ENCODE assay signal across 11 cellular contexts in the genomic region with DNA sequence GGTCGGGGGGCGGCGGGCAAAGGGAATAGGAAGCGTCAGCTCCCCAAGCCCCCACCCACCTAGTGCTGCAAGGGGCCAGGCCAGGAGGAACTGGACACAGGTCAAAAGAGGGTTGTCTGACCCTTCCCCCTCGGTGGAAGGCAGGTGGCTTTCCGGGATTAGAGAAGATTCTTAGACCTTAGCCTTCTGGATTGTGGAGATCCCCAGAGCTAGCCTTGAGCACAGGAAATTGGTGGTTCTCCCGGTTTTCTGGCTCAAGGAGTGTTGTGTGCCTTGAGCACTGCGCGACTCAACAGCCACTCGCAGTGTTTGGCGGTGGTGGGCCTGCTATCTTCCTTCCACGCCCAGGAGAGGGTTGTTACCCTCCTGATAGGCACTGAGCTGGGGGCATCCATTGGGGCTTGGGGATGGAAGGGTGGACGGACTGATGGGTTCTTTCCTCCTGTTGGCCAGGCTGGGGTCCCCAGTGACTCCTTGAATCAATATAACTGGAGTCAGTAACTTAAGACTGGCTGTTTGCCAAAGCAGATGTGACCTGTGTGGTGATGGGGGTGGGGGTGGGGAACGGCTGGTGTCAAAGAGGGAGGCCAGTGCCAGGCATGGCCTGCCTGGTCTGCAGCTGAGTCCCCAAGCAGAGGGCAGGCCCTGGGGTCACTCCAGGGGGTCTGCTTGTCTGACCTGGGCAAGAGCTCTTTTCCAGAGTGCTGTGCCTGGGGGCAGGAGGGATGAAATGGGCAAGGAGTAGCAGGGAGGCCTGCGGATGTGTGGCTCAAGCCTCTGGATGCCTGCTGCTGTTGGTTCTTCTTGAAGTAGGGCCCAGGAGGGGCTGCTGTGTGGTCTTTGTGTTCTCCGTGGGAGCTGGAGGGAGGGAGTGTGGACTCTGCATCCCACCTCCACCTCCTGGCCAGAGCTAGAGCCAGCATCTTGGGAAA. TPM values are rescaled to one million over a fixed set of nuclear protein-coding genes. Genes with fewer than 3 reads are reported as not detected.
DNase-seq lines count a peak whose midpoint lies in the region; ATAC-seq and TF ChIP-seq lines count a peak whose summit lies in the region.
"Had no signal": no experiment of that assay in that cellular context is flagged by ENCODE, and none has a peak within 500 bp of the region (broad histone marks: within the 10 kb centered on the region; RNA-seq: fewer than 3 reads in every experiment).

No MANE protein-coding gene starts in this region.

- H3K36me3 ChIP-seq in IMR-90 (ENCODE audit: control insufficient read depth, insufficient read depth, low read length) (no peaks in the 10 kb centered on the region), A673 (ENCODE audit: insufficient read depth, low read length, poor library complexity, severe bottlenecking) (no peaks in the 10 kb centered on the region), prostate gland (no peaks in the 10 kb centered on the region)
- H3K36me3 ChIP-seq: esophagus squamous epithelium had no signal

- H2BK15ac ChIP-seq in IMR-90 (ENCODE audit: low read depth, low read length), result no peak overlapping the region

- H3K27me3 ChIP-seq in IMR-90 (ENCODE audit: control insufficient read depth, insufficient read depth, low read length), result no peaks in the 10 kb centered on the region; the same call in 1 of the 2 replicates
- peaks cover 7% of the 10 kb centered on the region for H3K27me3 ChIP-seq in A673 (replicated peaks; ENCODE audit: insufficient read depth, low read depth, low read length, poor library complexity)
- H3K27me3 ChIP-seq in prostate gland (replicated peaks; ENCODE audit: insufficient read depth), result no peaks in the 10 kb centered on the region

- ATAC-seq in IMR-90 (ENCODE audit: low read depth), result no peak

- H4K5ac ChIP-seq in IMR-90 (ENCODE audit: low read depth, low read length), result no peak overlapping the region

- H3K4me2 ChIP-seq in IMR-90 (ENCODE audit: low read depth, low read length), result no peak overlapping the region

- H3K79me1 ChIP-seq in IMR-90 (ENCODE audit: low read depth in 1 of 2, low read length in 2 of 2), result no peaks in the 10 kb centered on the region; a peak in 1 of 4 replicates

- no peak for TF ChIP-seq RAD21 in IMR-90 (IDR thresholded peaks at IDR 0.05; ENCODE audit: low read length)

- WGBS in IMR-90 (ENCODE audit: extremely low coverage in 2 of 2, insufficient read length in 1 of 2), 2 experiments, result 69% methylated on average over 8 of the region's 16 CpGs; no CpG with 5 or more reads in 1 of the 2 experiments
- 50% methylated on average over 15 of the region's 16 CpGs for WGBS in prostate gland

- no peak overlapping the region for H3K18ac ChIP-seq in IMR-90 (ENCODE audit: low read depth, low read length)

- H3K4me3 Mint-ChIP-seq in glutamatergic neuron (ENCODE audit: unreplicated experiment) (peak overlapping the region; percentile 89), osteocyte (ENCODE audit: unreplicated experiment) (peak overlapping the region; percentile 66)
- H3K4me3 Mint-ChIP-seq: activated B cell treated with CpG ODN at 0.5 μM for 24 hours had no signal

- H3K27me3 Mint-ChIP-seq in glutamatergic neuron (ENCODE audit: unreplicated experiment) (peaks cover 5% of the 10 kb centered on the region), osteocyte (ENCODE audit: unreplicated experiment) (peaks cover 3% of the 10 kb centered on the region)

- H3K27ac ChIP-seq in IMR-90 (ENCODE audit: insufficient read depth, low read length) (no peak overlapping the region), A673 (ENCODE audit: low read depth, low read length, poor library complexity, severe bottlenecking) (no peak overlapping the region), prostate gland (no peak overlapping the region)
- H3K27ac ChIP-seq: esophagus squamous epithelium had no signal

- no peak overlapping the region for H3K4ac ChIP-seq in IMR-90 (ENCODE audit: low read depth, low read length)

- peaks cover 32% of the 10 kb centered on the region for H4K20me1 ChIP-seq in IMR-90 (ENCODE audit: insufficient read depth, low read length)

- no peak overlapping the region; the same call in 1 of the 2 replicates for H2BK20ac ChIP-seq in IMR-90 (ENCODE audit: low read depth, low read length)

- H3K4me1 ChIP-seq in IMR-90 (ENCODE audit: control insufficient read depth, insufficient read depth, low read length) (peaks cover 2% of the 10 kb centered on the region; the same call in 1 of the 2 replicates), A673 (ENCODE audit: insufficient read depth, low read length, poor library complexity, severe bottlenecking) (peaks cover 8% of the 10 kb centered on the region), prostate gland (replicated peaks) (peaks cover 19% of the 10 kb centered on the region)

- POLR2A ChIA-PET in IMR-90 (lab: Charles Lee; ENCODE audit: unreplicated experiment) (no interaction called here), A673 (lab: Charles Lee; ENCODE audit: low non-redundant PET) (no interaction called here)

- TF ChIP-seq POLR2A in IMR-90 (IDR thresholded peaks at IDR 0.05; ENCODE audit: low read depth, low read length), result no peak
- TF ChIP-seq POLR2A in prostate gland (IDR thresholded peaks at IDR 0.05), result no peak

- no peak overlapping the region for H2BK5ac ChIP-seq in IMR-90 (ENCODE audit: low read depth, low read length, poor library complexity, severe bottlenecking)

- H3K9ac ChIP-seq in IMR-90 (ENCODE audit: low read depth, low read length), result no peak overlapping the region

- H4K8ac ChIP-seq in IMR-90 (ENCODE audit: low read depth in 2 of 2, low read length in 2 of 2), result no peak overlapping the region

- H3K27ac Mint-ChIP-seq in glutamatergic neuron (ENCODE audit: unreplicated experiment) (peak overlapping the region; percentile 70), osteocyte (ENCODE audit: unreplicated experiment) (no peak overlapping the region)
- H3K27ac Mint-ChIP-seq: activated B cell treated with CpG ODN at 0.5 μM for 24 hours had no signal

- dilution Hi-C loops in IMR-90 (cut with HindIII; ENCODE audit: low sequenced_read_pairs, unreplicated experiment), result no loop called here

- H2AK5ac ChIP-seq in IMR-90 (ENCODE audit: low read depth, low read length), result no peak overlapping the region

- no peak overlapping the region for H3K14ac ChIP-seq in IMR-90 (replicated peaks; ENCODE audit: low read depth, low read length)

- H3K36me3 Mint-ChIP-seq in glutamatergic neuron (ENCODE audit: unreplicated experiment) (no peaks in the 10 kb centered on the region), osteocyte (ENCODE audit: unreplicated experiment) (no peaks in the 10 kb centered on the region)

- H3K4me1 Mint-ChIP-seq in glutamatergic neuron (ENCODE audit: low read depth, unreplicated experiment) (peaks cover 22% of the 10 kb centered on the region), osteocyte (ENCODE audit: unreplicated experiment) (peaks cover 23% of the 10 kb centered on the region)

- H3K9me3 ChIP-seq in IMR-90 (ENCODE audit: control insufficient read depth, insufficient read depth, low read length), result no peaks in the 10 kb centered on the region
- H3K9me3 ChIP-seq in A673 (ENCODE audit: low read depth, low read length, poor library complexity, severe bottlenecking), result no peaks in the 10 kb centered on the region
- H3K9me3 ChIP-seq in prostate gland, result no peaks in the 10 kb centered on the region
- H3K9me3 ChIP-seq: esophagus squamous epithelium had no signal

- TF ChIP-seq CTCF in IMR-90 (conservative IDR thresholded peaks at IDR 0.05; ENCODE audit: low read depth, low read length) (no peak), glutamatergic neuron (IDR thresholded peaks at IDR 0.05; ENCODE audit: partially characterized antibody, unreplicated experiment) (no peak), osteocyte (IDR thresholded peaks at IDR 0.05) (no peak), A673 (conservative IDR thresholded peaks at IDR 0.05; ENCODE audit: low read depth, low read length) (no peak), prostate gland (IDR thresholded peaks at IDR 0.05) (no peak)

- H4K91ac ChIP-seq in IMR-90 (ENCODE audit: insufficient read depth, low read depth, low read length), result no peak overlapping the region

- peak overlapping the region; percentile 67 for H2AK9ac ChIP-seq in IMR-90 (replicated peaks; ENCODE audit: low read depth, low read length, poor library complexity)

- H3K9me3 Mint-ChIP-seq in glutamatergic neuron (ENCODE audit: unreplicated experiment) (peaks cover 13% of the 10 kb centered on the region), osteocyte (ENCODE audit: unreplicated experiment) (no peaks in the 10 kb centered on the region)
- H3K9me3 Mint-ChIP-seq: activated B cell treated with CpG ODN at 0.5 μM for 24 hours had no signal

- DNase-seq in ELF-1 (ENCODE audit: low read depth, low spot score) (peak; percentile 51), IMR-90 (no peak), glutamatergic neuron (peak; percentile 45), osteocyte (ENCODE audit: extremely low spot score, unreplicated experiment) (peak; percentile 82), A673 (ENCODE audit: low spot score) (no peak), prostate gland (ENCODE audit: low spot score) (no peak)
- DNase-seq in activated CD4-positive, alpha-beta T cell treated with anti-CD3 and anti-CD28 coated beads for 1 hour, result no peak
- DNase-seq: activated B cell treated with CpG ODN at 0.5 μM for 24 hours; esophagus squamous epithelium; stimulated activated CD4-positive, alpha-beta T cell treated with anti-CD3 and anti-CD28 coated beads, Interleukin-2, amount 100 ng/mL, for 48 hours had no signal

- peak overlapping the region; percentile 14 for H2AFZ ChIP-seq in IMR-90 (replicated peaks; ENCODE audit: low read length, poor library complexity)

- no peaks in the 10 kb centered on the region for H3K9me1 ChIP-seq in IMR-90 (ENCODE audit: insufficient read depth, low read length)

- BruUV-seq in IMR-90 (replicated peaks; lab: Mats Ljungman, UMichigan), result no TSS peak
- no TSS peak for BruUV-seq in A673 (replicated peaks; lab: Mats Ljungman, UMichigan)

- intact Hi-C loops in IMR-90 (cut with micrococcal nuclease), result loop anchor here (5.0 kb wide), 1 partner anchor 101 kb away; no protein-coding TSS in a partner anchor
- intact Hi-C loops in A673 (cut with micrococcal nuclease; ENCODE audit: unreplicated experiment), result loop anchor here (10.0 kb wide), 1 partner anchor 203 kb away; no protein-coding TSS in a partner anchor
- intact Hi-C loops in prostate gland (cut with DNase I), result no loop called here

- H2BK120ac ChIP-seq in IMR-90 (ENCODE audit: low read depth, low read length), result no peak overlapping the region

- in situ Hi-C loops in IMR-90 (cut with MboI; ENCODE audit: low sequenced_read_pairs), result loop anchor here (25.0 kb wide), 2 partner anchors 766 to 866 kb away; a partner anchor contains a TSS

- H3K56ac ChIP-seq in IMR-90 (ENCODE audit: extremely low read depth, insufficient read depth, low read length), result no peak overlapping the region

- H3K23ac ChIP-seq in IMR-90 (ENCODE audit: low read depth, low read length), result no peak overlapping the region

- CTCF ChIA-PET in IMR-90 (lab: Yijun Ruan, JAX) (no interaction called here), A673 (lab: Charles Lee) (no interaction called here)

- no peak overlapping the region for H3K4me3 ChIP-seq in IMR-90 (ENCODE audit: insufficient read depth, low read depth, low read length)
- no peak overlapping the region for H3K4me3 ChIP-seq in A673 (ENCODE audit: low read depth, low read length, poor library complexity, severe bottlenecking)
- no peak overlapping the region for H3K4me3 ChIP-seq in prostate gland

RNA-seq across cellular contexts. Expression of a gene that starts 2.1 kb away (rescaled TPM):
- under 0.01 TPM in 1 of 2 replicates, not detected in the other for total RNA-seq in IMR-90 (2012; rRNA removed)
- 0.15 and 0.22 TPM in 2 replicates for polyA plus RNA-seq in IMR-90 (2012; rRNA removed)
- 0.11 TPM in 1 of 2 replicates, not detected in the other for polyA plus RNA-seq in IMR-90 (2012; cell fraction: cytosol; rRNA removed)
- 0.65 and 0.67 TPM in 2 replicates for polyA plus RNA-seq in IMR-90 (2012; cell fraction: nucleus; rRNA removed; ENCODE audit: low replicate concordance)
- total RNA-seq in glutamatergic neuron (ENCODE audit: unreplicated experiment), result 26.3 TPM
- 5.9 and 6.0 TPM in 2 replicates for total RNA-seq in osteocyte
- 0.90 and 1.3 TPM in 2 replicates for total RNA-seq in A673 (2021)
- under 1 TPM; 0.41 to 0.51 TPM for total RNA-seq in prostate gland
- total RNA-seq: activated B cell treated with CpG ODN at 0.5 μM for 24 hours, bronchial epithelial cell had no signal

RNA-seq across cellular contexts. Expression of a gene that starts 33.9 kb away (rescaled TPM):
- 856 and 1,596 TPM in 2 replicates for total RNA-seq in IMR-90 (2012; rRNA removed)
- polyA plus RNA-seq in IMR-90 (2012; rRNA removed), result 929 and 3,169 TPM in 2 replicates
- 105 and 178 TPM in 2 replicates for polyA plus RNA-seq in IMR-90 (2012; cell fraction: cytosol; rRNA removed)
- polyA plus RNA-seq in IMR-90 (2012; cell fraction: nucleus; rRNA removed; ENCODE audit: low replicate concordance), result 29.5 and 252 TPM in 2 replicates
- total RNA-seq in glutamatergic neuron (ENCODE audit: unreplicated experiment), result 600 TPM
- total RNA-seq in osteocyte, result 1,157 and 1,175 TPM in 2 replicates
- 1,854 and 1,998 TPM in 2 replicates for total RNA-seq in A673 (2021)
- 100 to 1,000 TPM; 397 to 544 TPM for total RNA-seq in prostate gland

Comparison
In these comparisons a context has a peak if more than half of its experiments do, and no peak if none do; other contexts are left out.
1. DNase-seq: peak in ELF-1 (single experiment), glutamatergic neuron (single experiment) and osteocyte (single experiment); none in IMR-90 (single experiment), A673 (single experiment), prostate gland (single experiment) and activated CD4-positive, alpha-beta T cell treated with anti-CD3 and anti-CD28 coated beads for 1 hour (single experiment).